Comparison of ENCODE assay signal across 20 cellular contexts in the genomic region with DNA sequence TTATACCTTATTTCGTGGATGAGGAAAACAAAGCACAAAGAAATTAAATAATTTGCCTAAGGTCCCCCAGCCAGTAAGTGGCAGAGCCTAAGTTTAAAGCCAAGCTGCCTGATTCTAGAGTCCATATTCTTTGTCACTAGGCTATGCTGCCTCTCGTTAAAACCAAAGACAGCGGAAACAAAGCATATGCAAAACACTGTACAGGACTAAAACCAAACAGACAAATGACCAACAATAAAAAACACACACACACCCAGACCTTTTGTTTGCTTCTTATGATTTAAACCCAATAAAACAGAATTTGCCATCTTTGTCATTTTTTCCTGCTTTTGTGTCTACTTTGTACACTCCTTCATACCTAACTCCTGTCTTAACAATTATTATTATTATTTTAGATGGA. TPM values are rescaled to one million over a fixed set of nuclear protein-coding genes. Genes with fewer than 3 reads are reported as not detected.
A peak's percentile ranks its signal among the peaks of the same experiment; 100 is the strongest.
DNase-seq lines count a peak whose midpoint lies in the region; ATAC-seq, FAIRE-seq and TF ChIP-seq lines count a peak whose summit lies in the region.
"Had no signal": no experiment of that assay in that cellular context is flagged by ENCODE, and none has a peak within 500 bp of the region (broad histone marks: within the 10 kb centered on the region; RNA-seq: fewer than 3 reads in every experiment).

No MANE protein-coding gene starts in this region.

- H3K79me2 ChIP-seq in PC-3 (ENCODE audit: low read length) (no peaks in the 10 kb centered on the region), endothelial cell of umbilical vein (ENCODE audit: control insufficient read depth, insufficient read depth, low read length) (no peaks in the 10 kb centered on the region)

- no peak for TF ChIP-seq POLR2A in endothelial cell of umbilical vein (IDR thresholded peaks at IDR 0.05; ENCODE audit: low read depth, low read length)

- H3K36me3 ChIP-seq in PC-3 (ENCODE audit: low read depth, low read length) (no peaks in the 10 kb centered on the region), endothelial cell of umbilical vein (ENCODE audit: control insufficient read depth in 2 of 2, extremely low read depth in 1 of 2, insufficient read depth in 2 of 2, low read length in 2 of 2) (no peaks in the 10 kb centered on the region), pancreas (no peaks in the 10 kb centered on the region)

- H3K36me3 Mint-ChIP-seq in activated T-cell treated with anti-CD3 and anti-CD28 coated beads, Interleukin-2, amount 50 U/mL, for 4 hours (ENCODE audit: insufficient read depth): peaks cover 1% of the 10 kb centered on the region
- H3K36me3 Mint-ChIP-seq: CD14-positive monocyte had no signal

- intact Hi-C loops in PC-3 (cut with micrococcal nuclease) (no loop called here), endothelial cell of umbilical vein (cut with micrococcal nuclease) (no loop called here), pancreas (cut with DNase I) (no loop called here)

- H3K9ac ChIP-seq in PC-3 (ENCODE audit: low read length) (peak overlapping the region; percentile 72), endothelial cell of umbilical vein (replicated peaks; ENCODE audit: extremely low read depth, insufficient read depth, low read length) (no peak overlapping the region)

- H3K9me2 ChIP-seq in PC-3 (replicated peaks; ENCODE audit: low read length): no peaks in the 10 kb centered on the region

- H3K27me3 ChIP-seq in PC-3 (ENCODE audit: low read length) (no peaks in the 10 kb centered on the region), endothelial cell of umbilical vein (ENCODE audit: control insufficient read depth in 2 of 2, insufficient read depth in 2 of 2, low read length in 2 of 2) (no peaks in the 10 kb centered on the region), pancreas (peaks cover 0 to 7% (median 0%) of the 10 kb centered on the region in 4 donors)

- H3K4me1 Mint-ChIP-seq in activated T-cell treated with anti-CD3 and anti-CD28 coated beads, Interleukin-2, amount 50 U/mL, for 4 hours (ENCODE audit: low read depth): peaks cover 52% of the 10 kb centered on the region

- dilution Hi-C loops in endothelial cell of umbilical vein (cut with MboI; ENCODE audit: extremely low pct_ligation_motif_present, low sequenced_read_pairs): no loop called here

- WGBS in pancreas, 2 donors: 73 to 81% methylated on average over 3 of the region's 3 CpGs

- no peaks in the 10 kb centered on the region for H3K9me3 Mint-ChIP-seq in activated T-cell treated with anti-CD3 and anti-CD28 coated beads, Interleukin-2, amount 50 U/mL, for 4 hours
- H3K9me3 Mint-ChIP-seq: CD14-positive monocyte; CD8-positive, alpha-beta T cell; HFFc6 had no signal

- POLR2A ChIA-PET in PC-3 (lab: Charles Lee; ENCODE audit: unreplicated experiment) (no interaction called here), endothelial cell of umbilical vein (lab: Charles Lee) (no interaction called here)

- ATAC-seq in PC-3 (peak; percentile 29), pancreas (no peak), GM21526 (IDR thresholded peaks at IDR 0.05; ENCODE audit: low FRiP score, unreplicated experiment) (no peak)
- no peak for ATAC-seq in activated T-cell treated with anti-CD3 and anti-CD28 coated beads, Interleukin-2, amount 50 U/mL, for 4 hours
- ATAC-seq: CD8-positive, alpha-beta T cell had no signal

- H4K20me1 ChIP-seq in PC-3 (ENCODE audit: low read length) (no peaks in the 10 kb centered on the region), endothelial cell of umbilical vein (replicated peaks; ENCODE audit: control insufficient read depth, extremely low read depth, insufficient read depth, low read length) (no peaks in the 10 kb centered on the region)

- TF ChIP-seq CTCF in PC-3 (conservative IDR thresholded peaks at IDR 0.05; ENCODE audit: low read depth, low read length) (no peak), endothelial cell of umbilical vein (IDR thresholded peaks at IDR 0.05; ENCODE audit: extremely low read depth in 1 of 2, insufficient read depth in 1 of 2, low read depth in 1 of 2, low read length in 2 of 2) (no peak), pancreas (IDR thresholded peaks at IDR 0.05) (no peak)

- H3K27ac ChIP-seq in PC-3 (ENCODE audit: low read length): peak overlapping the region; percentile 98
- H3K27ac ChIP-seq in endothelial cell of umbilical vein (ENCODE audit: insufficient read depth, low read depth, low read length): no peak overlapping the region
- H3K27ac ChIP-seq in pancreas: no peak overlapping the region

- H3K4me3 Mint-ChIP-seq in activated T-cell treated with anti-CD3 and anti-CD28 coated beads, Interleukin-2, amount 50 U/mL, for 4 hours: no peak overlapping the region
- H3K4me3 Mint-ChIP-seq: CD14-positive monocyte; CD8-positive, alpha-beta T cell; HFFc6 had no signal

- CTCF ChIA-PET in PC-3 (lab: Charles Lee): interaction anchor here (0.7 kb wide), 1 partner anchor 14 kb away, joined by 3 read pairs; no protein-coding TSS in a partner anchor
- CTCF ChIA-PET in endothelial cell of umbilical vein (lab: Charles Lee): no interaction called here

- DNase-seq in PC-3 (peak; percentile 26), endothelial cell of umbilical vein (ENCODE audit: low read depth, low spot score) (no peak), pancreas (no peak)
- DNase-seq in stimulated activated naive CD4-positive, alpha-beta T cell treated with Interleukin-2 at 50 U/mL for 16 hours (lab: John Stamatoyannopoulos, UW): no peak
- DNase-seq in activated T-cell treated with anti-CD3 and anti-CD28 coated beads, Interleukin-2, amount 50 U/mL, for 4 hours: no peak
- DNase-seq: CD8-positive, alpha-beta T cell; COR-L47; DMS153; DND-41; GF-D8; HCEC 1CT; HFFc6 had no signal

- H3K4me1 ChIP-seq in PC-3 (ENCODE audit: insufficient read depth, low read length) (peaks cover 65% of the 10 kb centered on the region), endothelial cell of umbilical vein (ENCODE audit: control insufficient read depth, extremely low read depth, insufficient read depth, low read length) (peaks cover 14% of the 10 kb centered on the region), pancreas (no peaks in the 10 kb centered on the region)

- H3K9me3 ChIP-seq in PC-3 (ENCODE audit: low read length) (no peaks in the 10 kb centered on the region), endothelial cell of umbilical vein (replicated peaks; ENCODE audit: control insufficient read depth, insufficient read depth, low read length) (no peaks in the 10 kb centered on the region), pancreas (no peaks in the 10 kb centered on the region)

- H2AFZ ChIP-seq in PC-3 (ENCODE audit: low read length) (no peak overlapping the region), endothelial cell of umbilical vein (ENCODE audit: low read depth, low read length) (no peak overlapping the region)

- H3F3A ChIP-seq in PC-3 (ENCODE audit: low read length, unreplicated experiment): peaks cover 5% of the 10 kb centered on the region

- H3K9me1 ChIP-seq in endothelial cell of umbilical vein (replicated peaks; ENCODE audit: control insufficient read depth, extremely low read depth, insufficient read depth, low read length): no peaks in the 10 kb centered on the region

- no peaks in the 10 kb centered on the region for H3K27me3 Mint-ChIP-seq in activated T-cell treated with anti-CD3 and anti-CD28 coated beads, Interleukin-2, amount 50 U/mL, for 4 hours (ENCODE audit: low read depth)

- BruUV-seq in PC-3 (replicated peaks; lab: Mats Ljungman, UMichigan) (no TSS peak), endothelial cell of umbilical vein (replicated peaks; lab: Mats Ljungman, UMichigan) (no TSS peak)

- peak overlapping the region; percentile 67; the same call in 1 of the 2 replicates for H3K4me2 ChIP-seq in PC-3 (ENCODE audit: low read length)
- H3K4me2 ChIP-seq in endothelial cell of umbilical vein (ENCODE audit: insufficient read depth, low read length): no peak overlapping the region

- peak; percentile 24 for FAIRE-seq in endothelial cell of umbilical vein (lab: Jason Lieb, UNC)
- peak; percentile 23 for FAIRE-seq in pancreas (lab: Jason Lieb, UNC)
- FAIRE-seq: D721Med, GM19239, H1 had no signal

- H3K4me3 ChIP-seq in PC-3 (ENCODE audit: low read length): no peak overlapping the region
- no peak overlapping the region for H3K4me3 ChIP-seq in endothelial cell of umbilical vein (replicated peaks in 1 of 3; ENCODE audit: insufficient read depth in 1 of 3, low read depth in 1 of 3, low read length in 3 of 3)
- no peak overlapping the region for H3K4me3 ChIP-seq in pancreas

RNA-seq across cellular contexts. Expression of a gene that starts 10.1 kb away (rescaled TPM):
- total RNA-seq in PC-3 (2014; rRNA removed): 0.84 and 4.8 TPM in 2 replicates
- total RNA-seq in endothelial cell of umbilical vein: 2.1 and 2.6 TPM in 2 replicates
- 1.5 and 3.5 TPM in 2 replicates for polyA plus RNA-seq in endothelial cell of umbilical vein
- 2.1 and 2.8 TPM in 2 replicates for polyA plus RNA-seq in endothelial cell of umbilical vein (2011; cell fraction: cytosol; rRNA removed)
- polyA plus RNA-seq in endothelial cell of umbilical vein (2011; cell fraction: nucleus; rRNA removed): 3.0 and 4.1 TPM in 2 replicates
- 2.3 and 4.1 TPM in 2 replicates for polyA plus RNA-seq in endothelial cell of umbilical vein (2012)
- 1.3 and 3.1 TPM in 2 replicates for polyA minus RNA-seq in endothelial cell of umbilical vein
- polyA minus RNA-seq in endothelial cell of umbilical vein (2011; cell fraction: cytosol; rRNA and poly(A)+ RNA removed): not detected
- 0.91 and 1.3 TPM in 2 replicates for polyA minus RNA-seq in endothelial cell of umbilical vein (2011; cell fraction: nucleus; rRNA and poly(A)+ RNA removed)
- 1 to 10 TPM in 1 of 6 donors, under 1 TPM in 2, not detected in 3; 0.16 to 1.8 (median 0.23) TPM for total RNA-seq in pancreas
- polyA plus RNA-seq in pancreas: under 1 TPM in 1 of 2 donors, not detected in 1; 0.05 TPM
- total RNA-seq in activated T-cell treated with anti-CD3 and anti-CD28 coated beads, Interleukin-2, amount 50 U/mL, for 4 hours: under 1 TPM in 1 of 3 donors, not detected in 2; 0.57 TPM
- total RNA-seq: A673, HFFc6, HT1080 had no signal
- polyA plus RNA-seq: CD14-positive monocyte had no signal

RNA-seq across cellular contexts. Expression of a gene that starts 52.6 kb away (rescaled TPM):
- total RNA-seq in PC-3 (2014; rRNA removed): not detected in 2 replicates
- not detected in 2 replicates for total RNA-seq in endothelial cell of umbilical vein
- not detected in 2 replicates for polyA plus RNA-seq in endothelial cell of umbilical vein
- not detected in 2 replicates for polyA plus RNA-seq in endothelial cell of umbilical vein (2011; cell fraction: cytosol; rRNA removed)
- polyA plus RNA-seq in endothelial cell of umbilical vein (2011; cell fraction: nucleus; rRNA removed): not detected in 2 replicates
- polyA plus RNA-seq in endothelial cell of umbilical vein (2012): not detected in 2 replicates
- polyA minus RNA-seq in endothelial cell of umbilical vein: not detected in 2 replicates
- polyA minus RNA-seq in endothelial cell of umbilical vein (2011; cell fraction: cytosol; rRNA and poly(A)+ RNA removed): not detected
- not detected in 2 replicates for polyA minus RNA-seq in endothelial cell of umbilical vein (2011; cell fraction: nucleus; rRNA and poly(A)+ RNA removed)
- total RNA-seq in pancreas: not detected
- polyA plus RNA-seq in pancreas: not detected
- total RNA-seq in activated T-cell treated with anti-CD3 and anti-CD28 coated beads, Interleukin-2, amount 50 U/mL, for 4 hours: not detected
- total RNA-seq: A673; CD8-positive, alpha-beta T cell; HFFc6 had no signal
- polyA plus RNA-seq: BJ, CD14-positive monocyte had no signal

RNA-seq across cellular contexts. Expression of a gene that starts 56.6 kb away (rescaled TPM):
- total RNA-seq in PC-3 (2014; rRNA removed) (88.2 and 102 TPM in 2 replicates), endothelial cell of umbilical vein (71.9 and 82.7 TPM in 2 replicates), pancreas (10 to 100 TPM in 4 of 6 donors, 1 to 10 TPM in 2; 7.8 to 20.3 (median 12.9) TPM)
- polyA plus RNA-seq in endothelial cell of umbilical vein (72.5 and 93.8 TPM in 2 replicates), pancreas (10 to 100 TPM; 11.6 to 22.0 TPM)
- 81.0 and 90.0 TPM in 2 replicates for polyA plus RNA-seq in endothelial cell of umbilical vein (2011; cell fraction: cytosol; rRNA removed)
- 37.1 and 52.2 TPM in 2 replicates for polyA plus RNA-seq in endothelial cell of umbilical vein (2011; cell fraction: nucleus; rRNA removed)
- polyA plus RNA-seq in endothelial cell of umbilical vein (2012): 100 and 155 TPM in 2 replicates
- 42.6 and 51.5 TPM in 2 replicates for polyA minus RNA-seq in endothelial cell of umbilical vein
- polyA minus RNA-seq in endothelial cell of umbilical vein (2011; cell fraction: cytosol; rRNA and poly(A)+ RNA removed): 19.6 TPM
- polyA minus RNA-seq in endothelial cell of umbilical vein (2011; cell fraction: nucleus; rRNA and poly(A)+ RNA removed): 12.2 and 17.6 TPM in 2 replicates
- 10 to 100 TPM; 36.0 to 48.4 (median 47.4) TPM for total RNA-seq in activated T-cell treated with anti-CD3 and anti-CD28 coated beads, Interleukin-2, amount 50 U/mL, for 4 hours

RNA-seq across cellular contexts. Expression of a gene that starts 56.9 kb away (rescaled TPM):
- total RNA-seq in PC-3 (2014; rRNA removed) (15.0 and 21.0 TPM in 2 replicates), endothelial cell of umbilical vein (27.7 and 28.7 TPM in 2 replicates), pancreas (10 to 100 TPM in 2 of 6 donors, 1 to 10 TPM in 4; 8.9 to 12.7 (median 9.8) TPM)
- polyA plus RNA-seq in endothelial cell of umbilical vein (10.9 and 13.2 TPM in 2 replicates), pancreas (10 to 100 TPM; 10.2 to 14.6 TPM)
- 18.5 and 22.5 TPM in 2 replicates for polyA plus RNA-seq in endothelial cell of umbilical vein (2011; cell fraction: cytosol; rRNA removed)
- 25.0 and 30.6 TPM in 2 replicates for polyA plus RNA-seq in endothelial cell of umbilical vein (2011; cell fraction: nucleus; rRNA removed)
- polyA plus RNA-seq in endothelial cell of umbilical vein (2012): 23.1 and 42.0 TPM in 2 replicates
- 14.8 and 16.9 TPM in 2 replicates for polyA minus RNA-seq in endothelial cell of umbilical vein
- polyA minus RNA-seq in endothelial cell of umbilical vein (2011; cell fraction: cytosol; rRNA and poly(A)+ RNA removed): 7.5 TPM
- 13.4 and 24.6 TPM in 2 replicates for polyA minus RNA-seq in endothelial cell of umbilical vein (2011; cell fraction: nucleus; rRNA and poly(A)+ RNA removed)
- total RNA-seq in activated T-cell treated with anti-CD3 and anti-CD28 coated beads, Interleukin-2, amount 50 U/mL, for 4 hours: 10 to 100 TPM in 2 of 3 donors, 1 to 10 TPM in 1; 8.2 to 12.0 (median 11.9) TPM
